ENCODE assay signal across 8 cellular contexts in genomic region chr11:134045799-134046635, GRCh38. TPM values are rescaled to one million over a fixed set of nuclear protein-coding genes. Genes with fewer than 3 reads are reported as not detected.
DNase-seq lines count a peak whose midpoint lies in the region; TF ChIP-seq lines count a peak whose summit lies in the region.
"Had no signal": no experiment of that assay in that cellular context is flagged by ENCODE, and none has a peak within 500 bp of the region (broad histone marks: within the 10 kb centered on the region; RNA-seq: fewer than 3 reads in every experiment).

No MANE protein-coding gene starts in this region.

- no peaks in the 10 kb centered on the region for H3K36me3 Mint-ChIP-seq in CD8-positive, alpha-beta memory T cell

- H3K4me3 Mint-ChIP-seq in CD8-positive, alpha-beta memory T cell, result no peak overlapping the region

- no peaks in the 10 kb centered on the region for H3K9me3 Mint-ChIP-seq in CD8-positive, alpha-beta memory T cell

- peaks cover 22 to 30% of the 10 kb centered on the region in 2 donors for H3K27me3 Mint-ChIP-seq in CD8-positive, alpha-beta memory T cell

- H3K9ac ChIP-seq in skeletal muscle tissue (ENCODE audit: low read depth in 1 of 3, low read length in 3 of 3), result peak overlapping the region in 2 of 3 donors; percentile 16 to 36
- H3K9ac ChIP-seq: KMS-11 had no signal

- peak overlapping the region in 2 of 8 donors; percentile 33 to 52 for H3K27ac Mint-ChIP-seq in CD8-positive, alpha-beta memory T cell

- TF ChIP-seq POLR2A in esophagus muscularis mucosa (IDR thresholded peaks at IDR 0.05; ENCODE audit: low read depth), result no peak

- TF ChIP-seq CTCF in GM12875 (IDR thresholded peaks at IDR 0.05; ENCODE audit: borderline replicate concordance, insufficient read depth, low read depth, low read length) (peak; percentile 34; the same call in 1 of the 2 replicates), esophagus muscularis mucosa (IDR thresholded peaks at IDR 0.05) (peak; percentile 77 to 91 (median 83))

- TF ChIP-seq EP300 in esophagus muscularis mucosa (IDR thresholded peaks at IDR 0.05), result no peak

- H3K9me3 ChIP-seq in esophagus muscularis mucosa (no peaks in the 10 kb centered on the region), skeletal muscle tissue (ENCODE audit: control insufficient read depth in 3 of 3, low read length in 3 of 3) (no peaks in the 10 kb centered on the region)
- no peaks in the 10 kb centered on the region for H3K9me3 ChIP-seq in CD8-positive, alpha-beta memory T cell (ENCODE audit: low read length)

- CTCF ChIA-PET in CD8-positive, alpha-beta memory T cell (lab: Charles Lee), result interaction anchor here (1.3 to 2.5 kb wide), 5 partner anchors 8 to 118 kb away, joined by 4 to 10 read pairs (median 6); no protein-coding TSS in a partner anchor

- H3K27me3 ChIP-seq in esophagus muscularis mucosa (no peaks in the 10 kb centered on the region), skeletal muscle tissue (ENCODE audit: control insufficient read depth in 3 of 3, insufficient read depth in 3 of 3, low read length in 3 of 3) (peaks cover 0 to 10% (median 0%) of the 10 kb centered on the region in 3 donors)
- peaks cover 4% of the 10 kb centered on the region for H3K27me3 ChIP-seq in CD8-positive, alpha-beta memory T cell (ENCODE audit: insufficient read depth, low read length, poor library complexity, severe bottlenecking)

- intact Hi-C loops in esophagus muscularis mucosa (cut with DNase I), result loop anchor here (2.0 to 5.0 kb wide), 3 partner anchors 79 to 117 kb away; no protein-coding TSS in a partner anchor

- H3K4me3 ChIP-seq in GM12875 (ENCODE audit: low read depth, low read length) (no peak overlapping the region), esophagus muscularis mucosa (no peak overlapping the region), skeletal muscle tissue (ENCODE audit: low read length in 3 of 3) (no peak overlapping the region)
- no peak overlapping the region for H3K4me3 ChIP-seq in CD8-positive, alpha-beta memory T cell (ENCODE audit: low read length)

- POLR2A ChIA-PET in CD8-positive, alpha-beta memory T cell (lab: Charles Lee), result no interaction called here

- H3K4me1 Mint-ChIP-seq in CD8-positive, alpha-beta memory T cell, result peaks cover 2 to 6% (median 5%) of the 10 kb centered on the region in 3 donors

- H3K36me3 ChIP-seq in esophagus muscularis mucosa (no peaks in the 10 kb centered on the region), skeletal muscle tissue (ENCODE audit: control insufficient read depth in 3 of 3, insufficient read depth in 3 of 3, low read length in 3 of 3) (no peaks in the 10 kb centered on the region)
- H3K36me3 ChIP-seq in CD8-positive, alpha-beta memory T cell (ENCODE audit: insufficient read depth, low read length), result no peaks in the 10 kb centered on the region

- peak; percentile 83 to 93 for DNase-seq in NCI-H526 (lab: John Stamatoyannopoulos, UW)
- no peak for DNase-seq in esophagus muscularis mucosa (ENCODE audit: extremely low spot score)
- DNase-seq in CD8-positive, alpha-beta memory T cell, result no peak
- no peak for DNase-seq in A172 (ENCODE audit: low spot score)
- no peak for DNase-seq in inferior parietal cortex (ENCODE audit: extremely low spot score)

- peak overlapping the region; percentile 82 to 89 (median 86) for H3K27ac ChIP-seq in esophagus muscularis mucosa (replicated peaks in 1 of 4)
- H3K27ac ChIP-seq in skeletal muscle tissue (ENCODE audit: low read depth, low read length), result no peak overlapping the region
- no peak overlapping the region for H3K27ac ChIP-seq in CD8-positive, alpha-beta memory T cell (ENCODE audit: low read depth, low read length)
- H3K27ac ChIP-seq: KMS-11 had no signal

- 75% methylated on average over 25 of the region's 25 CpGs for WGBS in esophagus muscularis mucosa

- H3K4me1 ChIP-seq in esophagus muscularis mucosa, result peaks cover 39 to 64% (median 63%) of the 10 kb centered on the region in 4 donors
- peaks cover 12 to 52% (median 47%) of the 10 kb centered on the region in 3 donors for H3K4me1 ChIP-seq in skeletal muscle tissue (ENCODE audit: control insufficient read depth in 3 of 3, insufficient read depth in 3 of 3, low read length in 3 of 3)
- peaks cover 6% of the 10 kb centered on the region for H3K4me1 ChIP-seq in CD8-positive, alpha-beta memory T cell (ENCODE audit: insufficient read depth, low read length)

RNA-seq across cellular contexts. Expression of gene JAM3, which starts 22.9 kb away (rescaled TPM):
- 100 to 1,000 TPM in 2 of 4 donors, 10 to 100 TPM in 2; 84.2 to 122 (median 96.5) TPM for total RNA-seq in esophagus muscularis mucosa
- total RNA-seq in skeletal muscle tissue, result 65.8 TPM
- total RNA-seq in CD8-positive, alpha-beta memory T cell, result 10 to 100 TPM; 12.5 to 14.8 TPM
- 4.9 TPM for polyA plus RNA-seq in CD8-positive, alpha-beta memory T cell
- total RNA-seq in A172 (2014; rRNA removed; shearing (Covaris generic)), result 43.0 and 47.2 TPM in 2 replicates

Comparison
In these comparisons a context has a peak if more than half of its experiments do, and no peak if none do; other contexts are left out.
1. DNase-seq: peak in NCI-H526 (2 of 2); none in esophagus muscularis mucosa (single experiment), CD8-positive, alpha-beta memory T cell (0 of 5), A172 (single experiment) and inferior parietal cortex (single experiment).
2. H3K27ac ChIP-seq: peak in esophagus muscularis mucosa (4 of 4); none in skeletal muscle tissue (single experiment) and CD8-positive, alpha-beta memory T cell (single experiment).